18 cellular contexts compared by ENCODE assay signal in genomic region chr10:117755615-117756014, GRCh38.
DNase-seq lines count a peak whose midpoint lies in the region; ATAC-seq, FAIRE-seq and TF ChIP-seq lines count a peak whose summit lies in the region.
"Had no signal": no experiment of that assay in that cellular context is flagged by ENCODE, and none has a peak within 500 bp of the region (broad histone marks: within the 10 kb centered on the region; RNA-seq: fewer than 3 reads in every experiment).

No MANE protein-coding gene starts in this region.

- CTCF ChIA-PET in K562 (lab: Yijun Ruan, JAX; ENCODE audit: low intra/inter-chr PET ratio) = no interaction called here

- H2AFZ ChIP-seq in K562 (ENCODE audit: low read depth, low read length) = no peak overlapping the region
- H2AFZ ChIP-seq in neural progenitor cell (replicated peaks) = peak overlapping the region; percentile 38

- no peak for FAIRE-seq in K562 (lab: Jason Lieb, UNC)

- TF ChIP-seq POLR2A in K562 (conservative IDR thresholded peaks at IDR 0.05) = no peak
- TF ChIP-seq POLR2A in lower leg skin (IDR thresholded peaks at IDR 0.05) = no peak

- no peak overlapping the region for H3K27ac Mint-ChIP-seq in neural progenitor cell
- H3K27ac Mint-ChIP-seq: HFFc6 had no signal

- no peaks in the 10 kb centered on the region for H3K79me2 ChIP-seq in K562 (ENCODE audit: control insufficient read depth, insufficient read depth, low read length)
- H3K79me2 ChIP-seq in neural progenitor cell (ENCODE audit: low read depth) = no peaks in the 10 kb centered on the region

- in situ Hi-C loops in K562 (cut with MboI) = no loop called here

- H3K9me1 ChIP-seq in K562 (ENCODE audit: control insufficient read depth, insufficient read depth, low read length) = no peaks in the 10 kb centered on the region

- no peak for TF ChIP-seq CTCF in K562 (IDR thresholded peaks at IDR 0.05 in 2 of 3, conservative IDR thresholded peaks at IDR 0.05 in 1 of 3; ENCODE audit: insufficient read depth in 2 of 3, low read depth in 1 of 3, low read length in 3 of 3)
- no peak for TF ChIP-seq CTCF in neural progenitor cell (IDR thresholded peaks at IDR 0.05)
- TF ChIP-seq CTCF in lower leg skin (IDR thresholded peaks at IDR 0.05) = no peak

- POLR2A ChIA-PET in K562 (lab: Yijun Ruan, JAX) = no interaction called here

- H3K27ac ChIP-seq in K562 (ENCODE audit: extremely low read depth, low read depth, low read length) = no peak overlapping the region
- H3K27ac ChIP-seq in neural progenitor cell = no peak overlapping the region
- H3K27ac ChIP-seq: BLaER1, HL-60 had no signal

- H3K4me1 Mint-ChIP-seq in neural progenitor cell = peaks cover 13% of the 10 kb centered on the region
- H3K4me1 Mint-ChIP-seq: CD8-positive, alpha-beta memory T cell had no signal

- no peaks in the 10 kb centered on the region for H3K9me3 ChIP-seq in K562 (replicated peaks; ENCODE audit: control insufficient read depth, insufficient read depth, low read depth, low read length)
- no peaks in the 10 kb centered on the region for H3K9me3 ChIP-seq in neural progenitor cell (ENCODE audit: low read depth)
- H3K9me3 ChIP-seq: BLaER1, Caco-2, HAP-1 had no signal

- no peak overlapping the region for H3K9ac ChIP-seq in K562 (ENCODE audit: insufficient read depth in 1 of 2, low read depth in 2 of 2, low read length in 2 of 2)
- no peak overlapping the region for H3K9ac ChIP-seq in neural progenitor cell
- H3K9ac ChIP-seq: BLaER1 had no signal

- WGBS in K562 (ENCODE audit: insufficient coverage, low coverage, missing lambda C conversion rate) = 2% methylated on average over 4 of the region's 4 CpGs
- WGBS in lower leg skin, 2 donors = 46 to 68% methylated on average over 4 of the region's 4 CpGs

- H3K4me1 ChIP-seq in K562 (replicated peaks in 1 of 2; ENCODE audit: control insufficient read depth in 2 of 2, insufficient read depth in 2 of 2, low read length in 2 of 2) = peaks cover 0 to 2% of the 10 kb centered on the region in 2 experiments; a peak in 1 of 5 replicates
- peaks cover 11% of the 10 kb centered on the region for H3K4me1 ChIP-seq in neural progenitor cell
- H3K4me1 ChIP-seq: Caco-2 had no signal

- TF ChIP-seq EP300 in K562 (IDR thresholded peaks at IDR 0.05; ENCODE audit: low read length) = no peak

- no TSS peak for BruUV-seq in K562 (replicated peaks; lab: Mats Ljungman, UMichigan)

- H3K4me2 ChIP-seq in K562 (ENCODE audit: insufficient read depth, low read length) = no peak overlapping the region
- no peak overlapping the region for H3K4me2 ChIP-seq in neural progenitor cell
- H3K4me2 ChIP-seq: BLaER1 had no signal

- no peaks in the 10 kb centered on the region for H3K9me3 Mint-ChIP-seq in neural progenitor cell

- H3K27me3 ChIP-seq in K562 (ENCODE audit: control insufficient read depth in 2 of 2, insufficient read depth in 2 of 2, low read length in 2 of 2) = no peaks in the 10 kb centered on the region; a peak in 3 of 5 replicates
- no peaks in the 10 kb centered on the region for H3K27me3 ChIP-seq in neural progenitor cell
- H3K27me3 ChIP-seq: BLaER1 had no signal

- intact Hi-C loops in K562 (cut with micrococcal nuclease) = no loop called here
- intact Hi-C loops in lower leg skin (cut with DNase I; ENCODE audit: low total_unique reads) = loop anchor here (10.0 kb wide), 1 partner anchor 211 kb away; the partner anchor contains the start of gene EMX2

- H3K36me3 ChIP-seq in K562 (ENCODE audit: control insufficient read depth, insufficient read depth, low read length) (no peaks in the 10 kb centered on the region), neural progenitor cell (no peaks in the 10 kb centered on the region)
- H3K36me3 ChIP-seq: BLaER1, HAP-1 had no signal

- H3K27me3 Mint-ChIP-seq in neural progenitor cell (ENCODE audit: insufficient read depth, low read depth) = peaks cover 4% of the 10 kb centered on the region

- peak; percentile 49; the same call in 1 of the 3 replicates for ATAC-seq in K562

- no peak overlapping the region for H3K4me3 Mint-ChIP-seq in neural progenitor cell
- H3K4me3 Mint-ChIP-seq: CD8-positive, alpha-beta memory T cell; HFFc6 had no signal

- H3K36me3 Mint-ChIP-seq in neural progenitor cell = peaks cover 1% of the 10 kb centered on the region
- H3K36me3 Mint-ChIP-seq: CD8-positive, alpha-beta memory T cell had no signal

- no peaks in the 10 kb centered on the region for H3F3A ChIP-seq in neural progenitor cell (ENCODE audit: low read depth)

- H3K4me3 ChIP-seq in K562 (no peak overlapping the region), neural progenitor cell (no peak overlapping the region), lower leg skin (ENCODE audit: low read depth, poor library complexity, severe bottlenecking) (no peak overlapping the region)
- H3K4me3 ChIP-seq: BLaER1, HAP-1 had no signal

- no peak for TF ChIP-seq RAD21 in K562 (CRISPR knock-in tag; conservative IDR thresholded peaks at IDR 0.05 in 1 of 2, IDR thresholded peaks at IDR 0.05 in 1 of 2)

- H4K20me1 ChIP-seq in K562 (replicated peaks; ENCODE audit: control insufficient read depth, insufficient read depth, low read length) = no peaks in the 10 kb centered on the region
- no peaks in the 10 kb centered on the region for H4K20me1 ChIP-seq in neural progenitor cell (ENCODE audit: low read depth)
- H4K20me1 ChIP-seq: BLaER1 had no signal

- DNase-seq in NCI-H748 (lab: John Stamatoyannopoulos, UW; ENCODE audit: unreplicated experiment) (peak; percentile 32), NCI-H748 treated with DMSO at 0.1 percent for 48 hours (lab: John Stamatoyannopoulos, UW) (no peak), K562 (ENCODE audit: extremely low read depth in 1 of 4, low spot score in 3 of 4) (no peak), neural progenitor cell (ENCODE audit: low spot score) (no peak), lower leg skin (ENCODE audit: low spot score in 2 of 2) (no peak), NCI-H510A (lab: John Stamatoyannopoulos, UW) (no peak), DMS 273 treated with DMSO at 0.1 percent for 48 hours (lab: John Stamatoyannopoulos, UW) (no peak)
- DNase-seq: 8988T; AML-193; Caco-2; CD8-positive, alpha-beta memory T cell; DMS53; GF-D8; GOT3; HFFc6 had no signal

TF ChIP-seq in K562, 482 proteins besides CTCF, POLR2A, EP300 and RAD21:
- no peak for TF ChIP-seq PTRF (tag; IDR thresholded peaks at IDR 0.05)
- 0 out of 2 replicates have a peak, but pooled peaks have one; percentile 39 for TF ChIP-seq ZNF766 (CRISPR knock-in tag; conservative IDR thresholded peaks at IDR 0.05)
- TF ChIP-seq EWSR1 (IDR thresholded peaks at IDR 0.05; ENCODE audit: borderline replicate concordance, low read depth, partially characterized antibody) = no peak
- TF ChIP-seq RBM17 (IDR thresholded peaks at IDR 0.05; ENCODE audit: borderline replicate concordance, low read depth, low read length) = no peak
- TF ChIP-seq ZNF146 (CRISPR knock-in tag; IDR thresholded peaks at IDR 0.05; ENCODE audit: unreplicated experiment) = no peak
- peak; percentile 76 for TF ChIP-seq GABPA (tag; conservative IDR thresholded peaks at IDR 0.05; ENCODE audit: low read depth)
- TF ChIP-seq ZZZ3 (IDR thresholded peaks at IDR 0.05) = no peak
- no peak for TF ChIP-seq NR2C2 (CRISPR knock-in tag; IDR thresholded peaks at IDR 0.05)
- peak; percentile 82 for TF ChIP-seq NR2C2 (tag; IDR thresholded peaks at IDR 0.05)
- peak; percentile 65; the same call in 1 of the 2 replicates for TF ChIP-seq NR2C1 (IDR thresholded peaks at IDR 0.05)
- peak; percentile 88 for TF ChIP-seq NR2C1 (tag; IDR thresholded peaks at IDR 0.05)
